ENCODE assay signal across 1 cellular context in genomic region chr19:46402725-46403124, GRCh38.
TF ChIP-seq lines count a peak whose summit lies in the region.

No MANE protein-coding gene starts in this region.

TF ChIP-seq in HCT116, 20 proteins besides CTCF, POLR2A, EP300 and RAD21 (continued from another document):
- TF ChIP-seq ZBTB33 (IDR thresholded peaks at IDR 0.05; ENCODE audit: extremely low read depth, insufficient replicate concordance, low read length): no peak
- TF ChIP-seq FOSL1 (IDR thresholded peaks at IDR 0.05; ENCODE audit: low read depth): no peak
- TF ChIP-seq ZNF274 (IDR thresholded peaks at IDR 0.05; ENCODE audit: low read depth, low read length): no peak
- TF ChIP-seq EZH2phosphoT487 (IDR thresholded peaks at IDR 0.05; ENCODE audit: borderline replicate concordance): no peak
- TF ChIP-seq SRF (IDR thresholded peaks at IDR 0.05; ENCODE audit: low read depth): no peak
- no peak for TF ChIP-seq REST (IDR thresholded peaks at IDR 0.05; ENCODE audit: low read depth)
- TF ChIP-seq, protein P1, sequence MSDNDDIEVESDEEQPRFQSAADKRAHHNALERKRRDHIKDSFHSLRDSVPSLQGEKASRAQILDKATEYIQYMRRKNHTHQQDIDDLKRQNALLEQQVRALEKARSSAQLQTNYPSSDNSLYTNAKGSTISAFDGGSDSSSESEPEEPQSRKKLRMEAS (IDR thresholded peaks at IDR 0.05): no peak
- TF ChIP-seq POLR2AphosphoS5 (IDR thresholded peaks at IDR 0.05; ENCODE audit: low read depth, low read length): no peak
- no peak for TF ChIP-seq SP1 (IDR thresholded peaks at IDR 0.05; ENCODE audit: low read depth)
- no peak for TF ChIP-seq CEBPB (IDR thresholded peaks at IDR 0.05; ENCODE audit: low read depth)
- TF ChIP-seq ATF3 (IDR thresholded peaks at IDR 0.05): no peak
